Comparison of ENCODE assay signal across 1 cellular context in the genomic region with DNA sequence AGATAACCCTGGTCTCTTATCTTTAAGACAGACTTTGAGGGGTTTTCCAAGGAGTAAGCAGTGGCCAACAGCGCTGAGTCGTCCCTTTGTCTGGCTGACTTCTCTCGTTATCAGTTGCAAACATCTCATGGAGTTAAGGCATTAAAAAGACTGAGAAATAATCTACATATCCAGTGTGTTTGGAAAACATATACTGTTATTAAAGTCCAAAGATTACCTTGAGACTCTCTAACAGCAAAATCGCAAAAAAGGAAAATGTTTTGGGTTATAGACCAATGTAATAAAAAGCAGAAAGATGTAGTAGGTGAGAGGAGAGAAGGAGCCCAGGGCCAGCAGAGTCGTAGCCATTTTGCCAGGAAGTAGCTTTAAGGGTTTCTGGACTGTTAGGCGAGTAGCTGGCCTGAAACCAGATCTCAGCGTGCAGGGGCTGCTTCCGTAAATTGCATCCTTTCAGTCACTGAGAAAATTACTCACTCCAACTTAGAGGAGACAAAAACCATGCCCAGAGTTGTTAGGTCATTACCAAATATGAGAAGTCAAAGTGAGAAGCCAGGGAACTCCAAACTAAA.
TF ChIP-seq lines count a peak whose summit lies in the region.

No MANE protein-coding gene starts in this region.

TF ChIP-seq in WTC11, 78 proteins besides CTCF, POLR2A, EP300 and RAD21 (continued from another document):
- TF ChIP-seq ERG (CRISPR knock-in tag; IDR thresholded peaks at IDR 0.05) (no peak), GTF2I (CRISPR knock-in tag; conservative IDR thresholded peaks at IDR 0.05) (no peak)
TF ChIP-seq in WTC11: peak in this region for 0.
